Comparison of ENCODE assay signal across 15 cellular contexts in the genomic region with DNA sequence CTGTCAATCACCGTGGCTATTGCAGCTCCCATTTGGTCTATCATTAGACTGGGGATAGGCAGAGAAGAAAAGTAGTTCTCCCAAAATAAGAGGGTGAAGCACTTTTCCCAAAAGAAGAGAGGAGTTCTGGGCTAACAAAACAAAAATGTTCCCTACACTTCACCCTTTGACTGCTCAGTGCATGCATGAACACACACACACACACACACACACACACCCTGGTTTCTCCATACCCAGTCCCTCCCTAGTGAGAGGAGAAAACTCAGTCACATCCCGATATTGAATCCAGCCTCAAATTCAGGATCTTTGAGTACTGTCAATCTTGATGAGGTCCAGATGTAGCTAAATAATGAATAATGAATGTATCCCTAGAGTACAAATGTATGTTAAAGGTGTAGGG. TPM values are rescaled to one million over a fixed set of nuclear protein-coding genes. Genes with fewer than 3 reads are reported as not detected.
DNase-seq lines count a peak whose midpoint lies in the region; ATAC-seq and TF ChIP-seq lines count a peak whose summit lies in the region.
"Had no signal": no experiment of that assay in that cellular context is flagged by ENCODE, and none has a peak within 500 bp of the region (broad histone marks: within the 10 kb centered on the region; RNA-seq: fewer than 3 reads in every experiment).

No MANE protein-coding gene starts in this region.

- H3K27ac Mint-ChIP-seq in neural crest cell (ENCODE audit: unreplicated experiment), result no peak overlapping the region
- H3K27ac Mint-ChIP-seq: CD4-positive, alpha-beta memory T cell; H9 had no signal

- peaks cover 2% of the 10 kb centered on the region for H3K9me3 Mint-ChIP-seq in neural crest cell
- H3K9me3 Mint-ChIP-seq: CD4-positive, alpha-beta memory T cell; H9 had no signal

- in situ Hi-C loops in Caki2 (cut with HindIII; ENCODE audit: low pct_unique_long_range_greater_than_20kb, low sequenced_read_pairs), result no loop called here

- H3K4me1 Mint-ChIP-seq in neural crest cell, result peaks cover 12% of the 10 kb centered on the region

- no peak for TF ChIP-seq CTCF in neural crest cell (conservative IDR thresholded peaks at IDR 0.05)

- H3K36me3 Mint-ChIP-seq in neural crest cell (ENCODE audit: low read depth), result no peaks in the 10 kb centered on the region

- peak; percentile 30 for DNase-seq in NCI-H446 treated with DMSO at 0.1 percent for 48 hours (lab: John Stamatoyannopoulos, UW)
- DNase-seq in NCI-H446 (lab: John Stamatoyannopoulos, UW), result no peak
- peak; percentile 61 for DNase-seq in Caki2 (ENCODE audit: low read depth)
- peak; percentile 46 for DNase-seq in NCI-H69 (lab: John Stamatoyannopoulos, UW)
- no peak for DNase-seq in neural crest cell (ENCODE audit: low read depth, low spot score)
- DNase-seq in iPS-NIHi11 (ENCODE audit: low spot score), result no peak
- DNase-seq in NCI-H146 treated with DMSO at 0.1 percent for 48 hours (lab: John Stamatoyannopoulos, UW; ENCODE audit: unreplicated experiment), result no peak
- DNase-seq: 8988T; AML-193; CD4-positive, alpha-beta memory T cell; DMS53; GF-D8; GOT3; H9 had no signal

- ATAC-seq in HG03045 (IDR thresholded peaks at IDR 0.05; ENCODE audit: unreplicated experiment), result no peak

- peaks cover 34% of the 10 kb centered on the region for H3K27me3 Mint-ChIP-seq in neural crest cell (ENCODE audit: low read depth)

- H3K4me3 Mint-ChIP-seq in neural crest cell, result peak overlapping the region; percentile 41
- H3K4me3 Mint-ChIP-seq: CD4-positive, alpha-beta memory T cell; H9 had no signal

RNA-seq across cellular contexts. Expression of a gene that starts 4.6 kb away (rescaled TPM):
- 42.5 and 48.8 TPM in 2 replicates for total RNA-seq in Caki2 (2014; rRNA removed; shearing (Covaris generic); ENCODE audit: low replicate concordance)
- total RNA-seq in neural crest cell, result 50.2 and 53.2 TPM in 2 replicates

RNA-seq across cellular contexts. Expression of a gene that starts 59.6 kb away (rescaled TPM):
- not detected in 2 replicates for total RNA-seq in Caki2 (2014; rRNA removed; shearing (Covaris generic); ENCODE audit: low replicate concordance)
- not detected in 2 replicates for total RNA-seq in neural crest cell
- total RNA-seq: CD4-positive, alpha-beta memory T cell; H9 had no signal

Comparison
In these comparisons a context has a peak if more than half of its experiments do, and no peak if none do; other contexts are left out.
1. DNase-seq: peak in NCI-H446 treated with DMSO at 0.1 percent for 48 hours (single experiment), Caki2 (single experiment) and NCI-H69 (single experiment); none in NCI-H446 (0 of 2), neural crest cell (single experiment), iPS-NIHi11 (single experiment) and NCI-H146 treated with DMSO at 0.1 percent for 48 hours (single experiment).